ENCODE assay signal across 13 cellular contexts in genomic region chr14:52025310-52025709, GRCh38. TPM values are rescaled to one million over a fixed set of nuclear protein-coding genes. Genes with fewer than 3 reads are reported as not detected.
A peak's percentile ranks its signal among the peaks of the same experiment; 100 is the strongest.
DNase-seq lines count a peak whose midpoint lies in the region; ATAC-seq and TF ChIP-seq lines count a peak whose summit lies in the region.
"Had no signal": no experiment of that assay in that cellular context is flagged by ENCODE, and none has a peak within 500 bp of the region (broad histone marks: within the 10 kb centered on the region; RNA-seq: fewer than 3 reads in every experiment).

No MANE protein-coding gene starts in this region.

- H3K4me1 ChIP-seq in ascending aorta = peaks cover 0 to 7% of the 10 kb centered on the region in 2 donors
- H3K4me1 ChIP-seq in gastroesophageal sphincter = peaks cover 0 to 77% (median 12%) of the 10 kb centered on the region in 3 donors
- H3K4me1 ChIP-seq in skeletal muscle tissue (ENCODE audit: control insufficient read depth in 3 of 3, insufficient read depth in 3 of 3, low read length in 3 of 3) = peaks cover 6 to 24% (median 17%) of the 10 kb centered on the region in 3 donors
- peaks cover 0 to 63% (median 6%) of the 10 kb centered on the region in 4 donors for H3K4me1 ChIP-seq in tibial nerve

- H3K9me3 ChIP-seq in ascending aorta = no peaks in the 10 kb centered on the region
- H3K9me3 ChIP-seq in gastroesophageal sphincter = no peaks in the 10 kb centered on the region
- peaks cover 0 to 2% (median 0%) of the 10 kb centered on the region in 3 donors for H3K9me3 ChIP-seq in skeletal muscle tissue (ENCODE audit: control insufficient read depth in 3 of 3, low read length in 3 of 3)
- H3K9me3 ChIP-seq in tibial nerve = no peaks in the 10 kb centered on the region
- H3K9me3 ChIP-seq: esophagus squamous epithelium had no signal

- H3K27me3 ChIP-seq in ascending aorta (no peaks in the 10 kb centered on the region), gastroesophageal sphincter (no peaks in the 10 kb centered on the region), skeletal muscle tissue (ENCODE audit: control insufficient read depth in 3 of 3, insufficient read depth in 3 of 3, low read length in 3 of 3) (no peaks in the 10 kb centered on the region), tibial nerve (no peaks in the 10 kb centered on the region)
- H3K27me3 ChIP-seq: esophagus squamous epithelium had no signal

- no peak overlapping the region for H3K9ac ChIP-seq in skeletal muscle tissue (ENCODE audit: low read depth in 1 of 3, low read length in 3 of 3)

- TF ChIP-seq POLR2A in gastroesophageal sphincter (IDR thresholded peaks at IDR 0.05) (no peak), tibial nerve (IDR thresholded peaks at IDR 0.05) (no peak)

- H3K27ac ChIP-seq in ascending aorta (peak overlapping the region; percentile 11 to 33), gastroesophageal sphincter (peak overlapping the region in 3 of 4 donors; percentile 56 to 61 (median 56)), skeletal muscle tissue (ENCODE audit: low read depth, low read length) (peak overlapping the region; percentile 11), tibial nerve (peak overlapping the region in 2 of 4 donors; percentile 21 to 51)

- H3K4me3 ChIP-seq in ascending aorta = no peak overlapping the region
- no peak overlapping the region for H3K4me3 ChIP-seq in gastroesophageal sphincter
- H3K4me3 ChIP-seq in skeletal muscle tissue (ENCODE audit: low read length in 3 of 3) = no peak overlapping the region
- H3K4me3 ChIP-seq in tibial nerve = no peak overlapping the region
- H3K4me3 ChIP-seq: esophagus squamous epithelium had no signal

- ATAC-seq in gastroesophageal sphincter (peak; percentile 66), GM21529 (IDR thresholded peaks at IDR 0.05; ENCODE audit: unreplicated experiment) (no peak), HG03378 (IDR thresholded peaks at IDR 0.05; ENCODE audit: unreplicated experiment) (no peak)
- ATAC-seq: activated CD8-positive, alpha-beta T cell treated with anti-CD3 and anti-CD28 coated beads for 36 hours; activated naive CD8-positive, alpha-beta T cell treated with anti-CD3 and anti-CD28 coated beads, Interleukin-2, amount 50 U/mL, for 24 hours had no signal

- DNase-seq in GM04503 (ENCODE audit: low read depth) = peak; percentile 87
- DNase-seq in ascending aorta (ENCODE audit: low spot score in 2 of 2) = no peak
- no peak for DNase-seq in NCI-H345 treated with DMSO at 0.1 percent for 48 hours (lab: John Stamatoyannopoulos, UW; ENCODE audit: unreplicated experiment)
- DNase-seq in tibial nerve (ENCODE audit: low spot score in 2 of 2) = no peak
- DNase-seq: activated CD8-positive, alpha-beta T cell treated with anti-CD3 and anti-CD28 coated beads for 36 hours; activated naive CD8-positive, alpha-beta T cell treated with anti-CD3 and anti-CD28 coated beads, Interleukin-2, amount 50 U/mL, for 24 hours; esophagus squamous epithelium; NCI-H774; trophoblast cell had no signal

- intact Hi-C loops in ascending aorta (cut with DNase I) = no loop called here

- TF ChIP-seq CTCF in ascending aorta (IDR thresholded peaks at IDR 0.05) (no peak), gastroesophageal sphincter (IDR thresholded peaks at IDR 0.05) (no peak), tibial nerve (IDR thresholded peaks at IDR 0.05) (no peak)

- TF ChIP-seq EP300 in gastroesophageal sphincter (IDR thresholded peaks at IDR 0.05) (no peak), tibial nerve (IDR thresholded peaks at IDR 0.05) (no peak)

- no peaks in the 10 kb centered on the region for H3K36me3 ChIP-seq in ascending aorta
- H3K36me3 ChIP-seq in gastroesophageal sphincter = peaks cover 0 to 54% of the 10 kb centered on the region in 2 donors
- H3K36me3 ChIP-seq in skeletal muscle tissue (ENCODE audit: control insufficient read depth in 3 of 3, insufficient read depth in 3 of 3, low read length in 3 of 3) = no peaks in the 10 kb centered on the region
- H3K36me3 ChIP-seq in tibial nerve = peaks cover 0 to 53% (median 2%) of the 10 kb centered on the region in 3 donors
- H3K36me3 ChIP-seq: esophagus squamous epithelium had no signal

RNA-seq across cellular contexts. Expression of gene RTRAF, which starts 36.0 kb away (rescaled TPM):
- total RNA-seq in ascending aorta (15.3 TPM), gastroesophageal sphincter (100 to 1,000 TPM in 1 of 4 donors, 10 to 100 TPM in 3; 72.2 to 109 (median 84.7) TPM), skeletal muscle tissue (60.5 TPM), tibial nerve (10 to 100 TPM; 16.7 to 50.7 (median 35.7) TPM)

RNA-seq across cellular contexts. Expression of gene NID2, which starts 43.5 kb away (rescaled TPM):
- total RNA-seq in ascending aorta (12.2 TPM), gastroesophageal sphincter (10 to 100 TPM; 35.0 to 71.9 (median 63.3) TPM), skeletal muscle tissue (76.7 TPM), tibial nerve (10 to 100 TPM; 61.4 to 90.0 (median 79.4) TPM)
